12 cellular contexts compared by ENCODE assay signal in the genomic region with DNA sequence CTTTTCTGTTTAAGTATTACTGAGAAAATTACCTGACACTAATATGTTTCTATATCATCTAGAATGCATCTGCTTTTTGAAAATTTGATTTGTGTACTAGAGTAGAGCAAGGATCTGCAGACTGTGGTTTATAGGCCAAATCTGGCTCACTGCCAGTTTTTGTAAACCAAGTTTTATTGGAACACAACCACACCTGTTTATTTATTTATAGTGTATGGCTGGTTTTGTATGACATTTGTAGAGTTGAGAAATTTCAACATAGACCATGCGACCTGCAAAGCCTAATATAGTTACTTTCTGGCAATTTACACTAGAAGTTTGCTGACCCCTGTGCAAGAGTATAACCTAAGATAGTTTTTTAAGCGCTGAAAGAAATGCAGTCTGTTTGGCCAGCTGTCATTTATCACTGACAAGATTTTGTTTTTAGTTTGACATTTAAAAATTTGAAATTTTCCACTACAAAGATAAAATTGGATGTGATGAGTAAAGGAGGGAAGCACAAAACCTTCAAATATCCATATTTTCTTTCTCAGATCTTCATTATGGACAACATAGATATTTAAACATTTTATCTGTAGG. TPM values are rescaled to one million over a fixed set of nuclear protein-coding genes. Genes with fewer than 3 reads are reported as not detected.
DNase-seq lines count a peak whose midpoint lies in the region; ATAC-seq, FAIRE-seq and TF ChIP-seq lines count a peak whose summit lies in the region.
"Had no signal": no experiment of that assay in that cellular context is flagged by ENCODE, and none has a peak within 500 bp of the region (broad histone marks: within the 10 kb centered on the region; RNA-seq: fewer than 3 reads in every experiment).

No MANE protein-coding gene starts in this region.

- TF ChIP-seq POLR2A in GM12891 (IDR thresholded peaks at IDR 0.05; ENCODE audit: low read depth, low read length): no peak

- no peaks in the 10 kb centered on the region for H3K9me3 ChIP-seq in skeletal muscle tissue (ENCODE audit: control insufficient read depth in 3 of 3, low read length in 3 of 3)

- no peak for FAIRE-seq in GM12891 (lab: Jason Lieb, UNC)
- FAIRE-seq: GM18507, HTR-8/SVneo had no signal

- H3K27ac ChIP-seq in coronary artery: peak overlapping the region; percentile 40 to 68
- H3K27ac ChIP-seq in skeletal muscle tissue (ENCODE audit: low read depth, low read length): peak overlapping the region; percentile 56

- TF ChIP-seq CTCF in coronary artery (IDR thresholded peaks at IDR 0.05): no peak

- DNase-seq in NCI-H82 (lab: John Stamatoyannopoulos, UW): peak; percentile 66
- DNase-seq in NCI-H82 treated with DMSO at 0.1 percent for 48 hours (lab: John Stamatoyannopoulos, UW; ENCODE audit: unreplicated experiment): no peak
- DNase-seq in NCI-H2107 treated with DMSO at 0.1 percent for 48 hours (lab: John Stamatoyannopoulos, UW; ENCODE audit: unreplicated experiment): peak; percentile 56
- DNase-seq in coronary artery (ENCODE audit: low spot score): no peak
- no peak for DNase-seq in GM12891 (ENCODE audit: insufficient read length, low spot score)
- DNase-seq: HCEC 1CT; stimulated activated CD4-positive, alpha-beta T cell treated with anti-CD3 and anti-CD28 coated beads, Interleukin-12 subunit alpha, Interleukin-12 subunit beta, amount 100 ng/mL, for 4 hours had no signal

- H3K9ac ChIP-seq in skeletal muscle tissue (ENCODE audit: low read depth in 1 of 3, low read length in 3 of 3): no peak overlapping the region

- peaks cover 5 to 14% (median 7%) of the 10 kb centered on the region in 3 donors for H3K4me1 ChIP-seq in skeletal muscle tissue (ENCODE audit: control insufficient read depth in 3 of 3, insufficient read depth in 3 of 3, low read length in 3 of 3)

- H3K4me3 ChIP-seq in coronary artery (no peak overlapping the region), skeletal muscle tissue (ENCODE audit: low read length in 3 of 3) (no peak overlapping the region)

- H3K27me3 ChIP-seq in skeletal muscle tissue (ENCODE audit: control insufficient read depth in 3 of 3, insufficient read depth in 3 of 3, low read length in 3 of 3): no peaks in the 10 kb centered on the region

- ATAC-seq in HG03108 (IDR thresholded peaks at IDR 0.05; ENCODE audit: unreplicated experiment) (no peak), GM21360 (IDR thresholded peaks at IDR 0.05; ENCODE audit: unreplicated experiment) (no peak)

- H3K36me3 ChIP-seq in skeletal muscle tissue (ENCODE audit: control insufficient read depth in 3 of 3, insufficient read depth in 3 of 3, low read length in 3 of 3): no peaks in the 10 kb centered on the region

TF ChIP-seq in GM12891, 5 proteins besides CTCF, POLR2A, EP300 and RAD21:
- TF ChIP-seq POU2F2 (IDR thresholded peaks at IDR 0.05; ENCODE audit: low read depth, low read length) (no peak), PAX5 (IDR thresholded peaks at IDR 0.05; ENCODE audit: insufficient read depth, low read length, severe bottlenecking) (no peak), SPI1 (IDR thresholded peaks at IDR 0.05; ENCODE audit: low read depth, low read length) (no peak), TAF1 (IDR thresholded peaks at IDR 0.05; ENCODE audit: low read depth, low read length) (no peak), POLR2AphosphoS5 (IDR thresholded peaks at IDR 0.05; ENCODE audit: low read depth, low read length) (no peak)

RNA-seq across cellular contexts. Expression of a gene that starts 36.1 kb away (rescaled TPM):
- 136 TPM for total RNA-seq in skeletal muscle tissue
- polyA plus RNA-seq in GM12891 (2012; ENCODE audit: low read depth, missing spikeins): 124 TPM

RNA-seq across cellular contexts. Expression of a gene that starts 59.6 kb away (rescaled TPM):
- 30.3 TPM for total RNA-seq in skeletal muscle tissue
- polyA plus RNA-seq in GM12891 (2012; ENCODE audit: low read depth, missing spikeins): 28.9 TPM

Comparison
In these comparisons a context has a peak if more than half of its experiments do, and no peak if none do; other contexts are left out.
1. DNase-seq: peak in NCI-H82 (single experiment) and NCI-H2107 treated with DMSO at 0.1 percent for 48 hours (single experiment); none in NCI-H82 treated with DMSO at 0.1 percent for 48 hours (single experiment), coronary artery (single experiment) and GM12891 (single experiment).